Comparison of ENCODE assay signal across 1 cellular context in the genomic region with DNA sequence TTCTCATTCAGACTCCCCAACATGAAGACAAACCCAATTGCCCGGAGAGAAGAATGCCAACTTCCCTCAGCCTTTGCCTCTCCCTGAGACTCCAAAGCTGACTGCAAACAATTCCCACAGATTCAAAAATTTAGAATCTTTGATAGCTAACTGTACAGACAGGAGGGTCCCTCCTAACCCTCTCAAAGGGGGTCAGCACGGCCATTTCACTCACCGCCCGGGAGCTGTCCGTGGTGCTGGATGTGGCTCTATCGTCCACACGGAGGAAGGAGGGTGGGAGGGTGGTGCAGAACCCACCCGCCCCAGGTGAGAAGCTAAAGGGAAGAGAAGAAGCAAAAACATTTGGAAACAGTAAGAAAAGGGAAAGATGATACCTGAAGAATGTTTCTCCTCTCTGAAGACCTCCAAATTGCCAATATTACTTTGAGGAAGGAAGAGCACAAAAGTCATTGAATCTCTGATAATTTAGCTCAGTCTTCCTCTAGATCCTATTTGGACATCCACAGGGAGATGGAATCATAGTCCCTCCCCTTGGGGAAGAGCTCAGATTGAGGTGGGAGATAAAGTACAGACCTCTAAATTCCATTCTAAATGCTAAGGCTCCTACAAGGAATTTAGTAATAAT.
A peak's percentile ranks its signal among the peaks of the same experiment; 100 is the strongest.
TF ChIP-seq lines count a peak whose summit lies in the region.

No MANE protein-coding gene starts in this region.

TF ChIP-seq in WTC11, 78 proteins besides CTCF, POLR2A, EP300 and RAD21 (continued from another document and continues in another):
- TF ChIP-seq, protein P1, sequence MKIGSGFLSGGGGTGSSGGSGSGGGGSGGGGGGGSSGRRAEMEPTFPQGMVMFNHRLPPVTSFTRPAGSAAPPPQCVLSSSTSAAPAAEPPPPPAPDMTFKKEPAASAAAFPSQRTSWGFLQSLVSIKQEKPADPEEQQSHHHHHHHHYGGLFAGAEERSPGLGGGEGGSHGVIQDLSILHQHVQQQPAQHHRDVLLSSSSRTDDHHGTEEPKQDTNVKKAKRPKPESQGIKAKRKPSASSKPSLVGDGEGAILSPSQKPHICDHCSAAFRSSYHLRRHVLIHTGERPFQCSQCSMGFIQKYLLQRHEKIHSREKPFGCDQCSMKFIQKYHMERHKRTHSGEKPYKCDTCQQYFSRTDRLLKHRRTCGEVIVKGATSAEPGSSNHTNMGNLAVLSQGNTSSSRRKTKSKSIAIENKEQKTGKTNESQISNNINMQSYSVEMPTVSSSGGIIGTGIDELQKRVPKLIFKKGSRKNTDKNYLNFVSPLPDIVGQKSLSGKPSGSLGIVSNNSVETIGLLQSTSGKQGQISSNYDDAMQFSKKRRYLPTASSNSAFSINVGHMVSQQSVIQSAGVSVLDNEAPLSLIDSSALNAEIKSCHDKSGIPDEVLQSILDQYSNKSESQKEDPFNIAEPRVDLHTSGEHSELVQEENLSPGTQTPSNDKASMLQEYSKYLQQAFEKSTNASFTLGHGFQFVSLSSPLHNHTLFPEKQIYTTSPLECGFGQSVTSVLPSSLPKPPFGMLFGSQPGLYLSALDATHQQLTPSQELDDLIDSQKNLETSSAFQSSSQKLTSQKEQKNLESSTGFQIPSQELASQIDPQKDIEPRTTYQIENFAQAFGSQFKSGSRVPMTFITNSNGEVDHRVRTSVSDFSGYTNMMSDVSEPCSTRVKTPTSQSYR (CRISPR knock-in tag; IDR thresholded peaks at IDR 0.05) = 0 out of 2 replicates have a peak, but pooled peaks have one; percentile 25
- TF ChIP-seq, protein P2, sequence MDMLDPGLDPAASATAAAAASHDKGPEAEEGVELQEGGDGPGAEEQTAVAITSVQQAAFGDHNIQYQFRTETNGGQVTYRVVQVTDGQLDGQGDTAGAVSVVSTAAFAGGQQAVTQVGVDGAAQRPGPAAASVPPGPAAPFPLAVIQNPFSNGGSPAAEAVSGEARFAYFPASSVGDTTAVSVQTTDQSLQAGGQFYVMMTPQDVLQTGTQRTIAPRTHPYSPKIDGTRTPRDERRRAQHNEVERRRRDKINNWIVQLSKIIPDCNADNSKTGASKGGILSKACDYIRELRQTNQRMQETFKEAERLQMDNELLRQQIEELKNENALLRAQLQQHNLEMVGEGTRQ (CRISPR knock-in tag; IDR thresholded peaks at IDR 0.05) = no peak
- peak; percentile 92 for TF ChIP-seq JUN (CRISPR knock-in tag; IDR thresholded peaks at IDR 0.05)
- TF ChIP-seq, protein P3, sequence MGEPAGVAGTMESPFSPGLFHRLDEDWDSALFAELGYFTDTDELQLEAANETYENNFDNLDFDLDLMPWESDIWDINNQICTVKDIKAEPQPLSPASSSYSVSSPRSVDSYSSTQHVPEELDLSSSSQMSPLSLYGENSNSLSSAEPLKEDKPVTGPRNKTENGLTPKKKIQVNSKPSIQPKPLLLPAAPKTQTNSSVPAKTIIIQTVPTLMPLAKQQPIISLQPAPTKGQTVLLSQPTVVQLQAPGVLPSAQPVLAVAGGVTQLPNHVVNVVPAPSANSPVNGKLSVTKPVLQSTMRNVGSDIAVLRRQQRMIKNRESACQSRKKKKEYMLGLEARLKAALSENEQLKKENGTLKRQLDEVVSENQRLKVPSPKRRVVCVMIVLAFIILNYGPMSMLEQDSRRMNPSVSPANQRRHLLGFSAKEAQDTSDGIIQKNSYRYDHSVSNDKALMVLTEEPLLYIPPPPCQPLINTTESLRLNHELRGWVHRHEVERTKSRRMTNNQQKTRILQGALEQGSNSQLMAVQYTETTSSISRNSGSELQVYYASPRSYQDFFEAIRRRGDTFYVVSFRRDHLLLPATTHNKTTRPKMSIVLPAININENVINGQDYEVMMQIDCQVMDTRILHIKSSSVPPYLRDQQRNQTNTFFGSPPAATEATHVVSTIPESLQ (CRISPR knock-in tag; IDR thresholded peaks at IDR 0.05) = no peak
- TF ChIP-seq GRHL2 (CRISPR knock-in tag; IDR thresholded peaks at IDR 0.05; ENCODE audit: insufficient replicate concordance, severe bottlenecking) = no peak
- TF ChIP-seq E2F4 (CRISPR knock-in tag; IDR thresholded peaks at IDR 0.05; ENCODE audit: borderline replicate concordance, low read depth) = no peak
- no peak for TF ChIP-seq CDX4 (CRISPR knock-in tag; IDR thresholded peaks at IDR 0.05; ENCODE audit: borderline replicate concordance)
- TF ChIP-seq ELF4 (CRISPR knock-in tag; IDR thresholded peaks at IDR 0.05; ENCODE audit: low read depth) = no peak
- TF ChIP-seq ZBTB43 (CRISPR knock-in tag; IDR thresholded peaks at IDR 0.05) = no peak
- no peak for TF ChIP-seq CREM (CRISPR knock-in tag; IDR thresholded peaks at IDR 0.05)
- no peak for TF ChIP-seq PREB (CRISPR knock-in tag; IDR thresholded peaks at IDR 0.05; ENCODE audit: borderline replicate concordance)
- no peak for TF ChIP-seq MAX (CRISPR knock-in tag; IDR thresholded peaks at IDR 0.05)
- TF ChIP-seq TEAD4 (CRISPR knock-in tag; IDR thresholded peaks at IDR 0.05) = 0 out of 2 replicates have a peak, but pooled peaks have one; percentile 48
- TF ChIP-seq HMGXB4 (CRISPR knock-in tag; IDR thresholded peaks at IDR 0.05) = no peak
- no peak for TF ChIP-seq IRF2 (CRISPR knock-in tag; IDR thresholded peaks at IDR 0.05; ENCODE audit: borderline replicate concordance, low read depth)
- no peak for TF ChIP-seq PRDM15 (CRISPR knock-in tag; IDR thresholded peaks at IDR 0.05)
- TF ChIP-seq, protein P4, sequence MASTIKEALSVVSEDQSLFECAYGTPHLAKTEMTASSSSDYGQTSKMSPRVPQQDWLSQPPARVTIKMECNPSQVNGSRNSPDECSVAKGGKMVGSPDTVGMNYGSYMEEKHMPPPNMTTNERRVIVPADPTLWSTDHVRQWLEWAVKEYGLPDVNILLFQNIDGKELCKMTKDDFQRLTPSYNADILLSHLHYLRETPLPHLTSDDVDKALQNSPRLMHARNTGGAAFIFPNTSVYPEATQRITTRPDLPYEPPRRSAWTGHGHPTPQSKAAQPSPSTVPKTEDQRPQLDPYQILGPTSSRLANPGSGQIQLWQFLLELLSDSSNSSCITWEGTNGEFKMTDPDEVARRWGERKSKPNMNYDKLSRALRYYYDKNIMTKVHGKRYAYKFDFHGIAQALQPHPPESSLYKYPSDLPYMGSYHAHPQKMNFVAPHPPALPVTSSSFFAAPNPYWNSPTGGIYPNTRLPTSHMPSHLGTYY (CRISPR knock-in tag; IDR thresholded peaks at IDR 0.05) = no peak
- TF ChIP-seq NFATC4 (CRISPR knock-in tag; IDR thresholded peaks at IDR 0.05) = no peak
- TF ChIP-seq, protein P5, sequence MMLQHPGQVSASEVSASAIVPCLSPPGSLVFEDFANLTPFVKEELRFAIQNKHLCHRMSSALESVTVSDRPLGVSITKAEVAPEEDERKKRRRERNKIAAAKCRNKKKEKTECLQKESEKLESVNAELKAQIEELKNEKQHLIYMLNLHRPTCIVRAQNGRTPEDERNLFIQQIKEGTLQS (CRISPR knock-in tag; conservative IDR thresholded peaks at IDR 0.05) = no peak
- TF ChIP-seq AR (CRISPR knock-in tag; IDR thresholded peaks at IDR 0.05) = no peak
